ENCODE assay signal across 1 cellular context in genomic region chr2:61632276-61633169, GRCh38.
TF ChIP-seq lines count a peak whose summit lies in the region.

No MANE protein-coding gene starts in this region.

TF ChIP-seq in GM23338, 12 proteins besides CTCF, POLR2A, EP300 and RAD21 (continued from another document):
- TF ChIP-seq ZNF462 (CRISPR knock-in tag; IDR thresholded peaks at IDR 0.05), result no peak
- no peak for TF ChIP-seq CREB1 (CRISPR knock-in tag; IDR thresholded peaks at IDR 0.05; ENCODE audit: low read depth)
